In genomic region chr9:120899490-120900037, GRCh38 we compare ENCODE assay signal across 1 cellular context.
TF ChIP-seq lines count a peak whose summit lies in the region.

No MANE protein-coding gene starts in this region.

TF ChIP-seq in K562, 482 proteins besides CTCF, POLR2A, EP300 and RAD21:
- peak; percentile 76 for TF ChIP-seq WHSC1 (IDR thresholded peaks at IDR 0.05; ENCODE audit: low read length)
- no peak for TF ChIP-seq ATF3 (IDR thresholded peaks at IDR 0.05)
- 0 out of 2 replicates have a peak, but pooled peaks have one; percentile 6 for TF ChIP-seq ATF3 (CRISPR knock-in tag; conservative IDR thresholded peaks at IDR 0.05)
- TF ChIP-seq RCOR1 (IDR thresholded peaks at IDR 0.05; ENCODE audit: borderline replicate concordance in 1 of 2, low read depth in 2 of 2, low read length in 2 of 2) = 0 out of 4 replicates have a peak, but pooled peaks of 1 of the 2 experiments have one; percentile 24
- TF ChIP-seq MTA1 (IDR thresholded peaks at IDR 0.05; ENCODE audit: borderline replicate concordance) = no peak
